Comparison of ENCODE assay signal across 1 cellular context in the genomic region with DNA sequence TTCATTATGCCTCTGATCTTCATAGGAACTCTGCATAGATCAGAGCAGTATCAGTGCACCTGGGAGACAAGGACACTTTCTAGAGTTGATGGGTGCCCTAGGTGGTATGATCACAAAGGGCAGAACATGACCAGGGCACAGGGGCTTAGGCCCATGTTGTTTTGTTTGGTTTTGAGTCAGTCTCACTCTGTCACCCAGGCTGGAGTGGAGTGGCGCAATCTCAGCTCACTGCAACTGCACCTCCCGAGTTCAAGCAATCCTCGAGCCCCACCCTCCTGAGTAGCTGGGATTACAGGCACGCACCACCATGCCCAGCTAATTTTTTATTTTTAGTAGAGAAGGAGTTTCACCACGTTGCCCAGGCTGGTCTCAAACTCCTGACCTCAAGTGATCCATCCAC.
A peak's percentile ranks its signal among the peaks of the same experiment; 100 is the strongest.
TF ChIP-seq lines count a peak whose summit lies in the region.

No MANE protein-coding gene starts in this region.

TF ChIP-seq in K562, 482 proteins besides CTCF, POLR2A, EP300 and RAD21:
- peak; percentile 47; the same call in 1 of the 2 replicates for TF ChIP-seq CEBPB (tag; IDR thresholded peaks at IDR 0.05)
- no peak for TF ChIP-seq TCFL5 (CRISPR knock-in tag; conservative IDR thresholded peaks at IDR 0.05)
- no peak for TF ChIP-seq FUS (optimal IDR thresholded peaks at IDR 0.05; ENCODE audit: low read depth, low read length)
